Comparison of ENCODE assay signal across 27 cellular contexts in genomic region chr3:115004201-115005140, GRCh38.
DNase-seq lines count a peak whose midpoint lies in the region; TF ChIP-seq lines count a peak whose summit lies in the region.
"Had no signal": no experiment of that assay in that cellular context is flagged by ENCODE, and none has a peak within 500 bp of the region (broad histone marks: within the 10 kb centered on the region; RNA-seq: fewer than 3 reads in every experiment).

No MANE protein-coding gene starts in this region.

- no peaks in the 10 kb centered on the region for H3K36me3 Mint-ChIP-seq in neural crest cell (ENCODE audit: low read depth)

- H3K9me3 Mint-ChIP-seq in neural crest cell, result peaks cover 5% of the 10 kb centered on the region

- H3K27ac Mint-ChIP-seq in neural crest cell (ENCODE audit: unreplicated experiment), result peak overlapping the region; percentile 90
- H3K27ac Mint-ChIP-seq: B cell; CD8-positive, alpha-beta T cell; IgD-negative memory B cell had no signal

- H3K27me3 ChIP-seq in thyroid gland, result no peaks in the 10 kb centered on the region
- H3K27me3 ChIP-seq: SJCRH30 had no signal

- H3K4me1 Mint-ChIP-seq in neural crest cell, result peaks cover 11% of the 10 kb centered on the region
- H3K4me1 Mint-ChIP-seq: B cell had no signal

- H3K9me3 ChIP-seq in thyroid gland, result no peaks in the 10 kb centered on the region
- H3K9me3 ChIP-seq: A549, Caco-2, HAP-1, SJCRH30 had no signal

- H3K36me3 ChIP-seq in thyroid gland, result no peaks in the 10 kb centered on the region
- H3K36me3 ChIP-seq: HAP-1, SJCRH30 had no signal

- intact Hi-C loops in thyroid gland (cut with DNase I), result no loop called here

- TF ChIP-seq CTCF in neural crest cell (conservative IDR thresholded peaks at IDR 0.05), result no peak
- TF ChIP-seq CTCF in thyroid gland (IDR thresholded peaks at IDR 0.05), result no peak

- TF ChIP-seq POLR2A in thyroid gland (IDR thresholded peaks at IDR 0.05), result no peak

- H3K4me3 Mint-ChIP-seq in neural crest cell, result no peak overlapping the region
- H3K4me3 Mint-ChIP-seq: B cell; CD8-positive, alpha-beta T cell; IgD-negative memory B cell had no signal

- H3K27ac ChIP-seq in cingulate gyrus (ENCODE audit: low read depth, low read length) (peak overlapping the region; percentile 83), thyroid gland (peak overlapping the region in 2 of 3 donors; percentile 9 to 20)
- H3K27ac ChIP-seq: A549, C4-2B, HL-60, KMS-11, PC-9, SJCRH30 had no signal

- DNase-seq in globus pallidus (ENCODE audit: low spot score), result peak; percentile 67
- DNase-seq in neural crest cell (ENCODE audit: low read depth, low spot score), result no peak
- DNase-seq in thyroid gland, result no peak
- no peak for DNase-seq in AG08395 (ENCODE audit: low spot score)
- no peak for DNase-seq in GM19240 (ENCODE audit: insufficient read length, low spot score)
- DNase-seq in activated CD4-positive, alpha-beta T cell treated with anti-CD3 and anti-CD28 coated beads for 48 hours, result no peak
- DNase-seq: Caco-2; CD8-positive, alpha-beta T cell; DMS 273 treated with DMSO at 0.1 percent for 48 hours; DND-41; GOT3; NCI-H1048; NCI-H1417; NCI-H1694 treated with DMSO at 0.1 percent for 48 hours; NCI-H2081; NCI-H2227 treated with DMSO at 0.1 percent for 48 hours; NCI-H526 treated with DMSO at 0.1 percent for 48 hours; PC-9; SJCRH30 had no signal

- H3K4me3 ChIP-seq in thyroid gland (replicated peaks in 1 of 3), result no peak overlapping the region
- H3K4me3 ChIP-seq: A549, HAP-1, PC-9, SJCRH30 had no signal

- 80 to 84% methylated on average over 2 of the region's 2 CpGs for WGBS in thyroid gland, 2 donors

- no peaks in the 10 kb centered on the region for H3K27me3 Mint-ChIP-seq in neural crest cell (ENCODE audit: low read depth)
- H3K27me3 Mint-ChIP-seq: B cell, IgD-negative memory B cell had no signal

- peaks cover 4 to 5% of the 10 kb centered on the region in 2 donors for H3K4me1 ChIP-seq in thyroid gland
- H3K4me1 ChIP-seq: A549, Caco-2, HAP-1, SJCRH30 had no signal
